In the genomic region with DNA sequence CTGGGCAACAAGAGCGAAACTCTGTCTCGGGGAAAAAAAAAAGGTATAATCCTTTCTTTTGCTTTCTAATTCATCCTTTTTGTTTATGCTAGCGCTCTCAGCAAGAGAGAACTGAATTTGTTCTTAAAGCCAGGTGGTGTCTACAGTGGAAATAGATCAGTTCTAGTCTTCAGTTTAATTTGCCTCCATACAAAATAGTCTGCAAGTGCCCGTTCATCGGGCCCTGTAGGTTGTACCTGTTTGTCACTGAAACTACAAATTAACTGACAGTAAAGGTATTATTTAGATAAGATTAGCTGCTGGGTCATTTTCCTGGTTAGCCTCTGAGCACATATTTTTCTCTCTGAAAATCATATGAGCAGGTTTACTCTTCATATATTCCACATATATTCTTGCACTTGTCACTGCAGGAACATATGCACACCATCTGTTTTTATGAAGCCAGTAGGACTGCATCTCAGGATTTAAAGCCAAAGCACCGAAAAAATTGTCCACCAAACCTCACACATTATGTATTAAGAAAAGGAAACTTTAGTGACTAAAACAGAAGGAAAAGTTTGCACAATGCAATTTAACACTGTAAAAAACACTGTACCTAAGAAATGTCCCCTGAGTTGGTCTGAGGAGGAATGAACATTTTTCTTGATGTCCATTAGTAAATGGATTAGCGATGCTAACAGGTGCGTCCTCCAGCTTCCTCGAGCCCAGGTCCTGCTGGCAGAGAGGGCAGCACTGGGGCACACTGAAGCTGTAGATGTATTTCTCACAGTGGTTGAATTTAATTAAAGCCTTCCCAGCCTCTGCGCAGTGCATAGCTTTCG, we compare ENCODE assay signal across 1 cellular context.
TF ChIP-seq lines count a peak whose summit lies in the region.

No MANE protein-coding gene starts in this region.

TF ChIP-seq in Ishikawa, 13 proteins besides CTCF, POLR2A, EP300 and RAD21:
- 0 out of 2 replicates have a peak, but pooled peaks have one; percentile 29 for TF ChIP-seq TAF1 (IDR thresholded peaks at IDR 0.05; ENCODE audit: low read depth)
- TF ChIP-seq, protein P1, sequence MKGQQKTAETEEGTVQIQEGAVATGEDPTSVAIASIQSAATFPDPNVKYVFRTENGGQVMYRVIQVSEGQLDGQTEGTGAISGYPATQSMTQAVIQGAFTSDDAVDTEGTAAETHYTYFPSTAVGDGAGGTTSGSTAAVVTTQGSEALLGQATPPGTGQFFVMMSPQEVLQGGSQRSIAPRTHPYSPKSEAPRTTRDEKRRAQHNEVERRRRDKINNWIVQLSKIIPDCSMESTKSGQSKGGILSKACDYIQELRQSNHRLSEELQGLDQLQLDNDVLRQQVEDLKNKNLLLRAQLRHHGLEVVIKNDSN (IDR thresholded peaks at IDR 0.05), result no peak
TF ChIP-seq in Ishikawa: peak in this region for 1.
